Comparison of ENCODE assay signal across 11 cellular contexts in genomic region chr17:16443390-16444257, GRCh38. TPM values are rescaled to one million over a fixed set of nuclear protein-coding genes. Genes with fewer than 3 reads are reported as not detected.
DNase-seq lines count a peak whose midpoint lies in the region; ATAC-seq and TF ChIP-seq lines count a peak whose summit lies in the region.
"Had no signal": no experiment of that assay in that cellular context is flagged by ENCODE, and none has a peak within 500 bp of the region (broad histone marks: within the 10 kb centered on the region; RNA-seq: fewer than 3 reads in every experiment).

No MANE protein-coding gene starts in this region.

- ATAC-seq in WTC11 (peak; percentile 13), GM19023 (IDR thresholded peaks at IDR 0.05; ENCODE audit: unreplicated experiment) (no peak)

- peak; percentile 28 to 57 for DNase-seq in HAP-1 (ENCODE audit: low spot score in 2 of 2)
- DNase-seq in WTC11 (ENCODE audit: low spot score): no peak
- no peak for DNase-seq in neural crest cell (ENCODE audit: low read depth, low spot score)
- no peak for DNase-seq in SW480 (ENCODE audit: low spot score)
- DNase-seq in GM13976 (ENCODE audit: low spot score): no peak
- DNase-seq in Kasumi-1 (lab: John Stamatoyannopoulos, UW): no peak
- DNase-seq: activated naive CD4-positive, alpha-beta T cell; SHP77 had no signal

- peaks cover 16% of the 10 kb centered on the region; the same call in 1 of the 2 replicates for H4K20me1 ChIP-seq in DOHH2 (ENCODE audit: control insufficient read depth, insufficient read depth, low read depth, low read length)

- H3K4me1 Mint-ChIP-seq in WTC11 (peaks cover 53% of the 10 kb centered on the region), neural crest cell (peaks cover 66% of the 10 kb centered on the region)

- H3K36me3 ChIP-seq in DOHH2 (ENCODE audit: control insufficient read depth, low read length) (peaks cover 96% of the 10 kb centered on the region), HAP-1 (replicated peaks) (peaks cover 98% of the 10 kb centered on the region)

- H3K27ac ChIP-seq in DOHH2 (ENCODE audit: low read depth, low read length): peak overlapping the region; percentile 86; the same call in 1 of the 2 replicates

- no peak overlapping the region for H3K4me3 Mint-ChIP-seq in WTC11
- peak overlapping the region; percentile 99 for H3K4me3 Mint-ChIP-seq in neural crest cell

- no peak overlapping the region for H3K4me3 ChIP-seq in DOHH2 (ENCODE audit: low read length)
- no peak overlapping the region for H3K4me3 ChIP-seq in HAP-1
- H3K4me3 ChIP-seq: lung had no signal

- in situ Hi-C loops in HAP-1 (cut with MboI; ENCODE audit: low sequenced_read_pairs) (no loop called here), GM13976 (cut with MboI; ENCODE audit: low sequenced_read_pairs, unreplicated experiment) (no loop called here)

- H3K9me2 ChIP-seq in DOHH2 (replicated peaks; ENCODE audit: control insufficient read depth, low read length): no peaks in the 10 kb centered on the region

- H3K27me3 ChIP-seq in DOHH2 (ENCODE audit: control insufficient read depth, low read length) (no peaks in the 10 kb centered on the region), HAP-1 (ENCODE audit: low read depth) (no peaks in the 10 kb centered on the region)

- peaks cover 64% of the 10 kb centered on the region for H3K79me2 ChIP-seq in DOHH2 (ENCODE audit: control insufficient read depth, low read length)

- H3K27ac Mint-ChIP-seq in WTC11 (peak overlapping the region; percentile 95), neural crest cell (ENCODE audit: unreplicated experiment) (peak overlapping the region; percentile 50)

- H3K9me3 Mint-ChIP-seq in WTC11 (no peaks in the 10 kb centered on the region), neural crest cell (no peaks in the 10 kb centered on the region)

- no peaks in the 10 kb centered on the region for H3K27me3 Mint-ChIP-seq in WTC11 (ENCODE audit: low read depth)
- peaks cover 10% of the 10 kb centered on the region for H3K27me3 Mint-ChIP-seq in neural crest cell (ENCODE audit: low read depth)

- H3K36me3 Mint-ChIP-seq in WTC11 (peaks cover 62% of the 10 kb centered on the region), neural crest cell (ENCODE audit: low read depth) (peaks cover 41% of the 10 kb centered on the region)

- POLR2A ChIA-PET in WTC11 (lab: Charles Lee): interaction anchor here (0.6 to 2.0 kb wide), 7 partner anchors 11 to 1733 kb away, joined by 3 to 9 read pairs (median 4); no protein-coding TSS in a partner anchor

- peak overlapping the region; percentile 94 for H3K4me2 ChIP-seq in DOHH2 (ENCODE audit: low read length)

- no peaks in the 10 kb centered on the region for H3K9me3 ChIP-seq in DOHH2 (ENCODE audit: control insufficient read depth, insufficient read depth, low read length)
- H3K9me3 ChIP-seq in HAP-1: no peaks in the 10 kb centered on the region

- peaks cover 85% of the 10 kb centered on the region for H3F3A ChIP-seq in DOHH2 (ENCODE audit: control insufficient read depth, insufficient read depth)

- CTCF ChIA-PET in WTC11 (lab: Charles Lee): interaction anchor here (0.7 to 3.8 kb wide), 9 partner anchors 10 to 80 kb away, joined by 3 to 20 read pairs (median 4); partner anchors contain the start of gene TRPV2

- H3K4me1 ChIP-seq in DOHH2 (ENCODE audit: control insufficient read depth, low read length) (peaks cover 41% of the 10 kb centered on the region), HAP-1 (peaks cover 20% of the 10 kb centered on the region)

- no peak for TF ChIP-seq CTCF in DOHH2 (IDR thresholded peaks at IDR 0.05; ENCODE audit: low read depth, low read length, poor library complexity, severe bottlenecking)
- no peak for TF ChIP-seq CTCF in WTC11 (IDR thresholded peaks at IDR 0.05)
- no peak for TF ChIP-seq CTCF in neural crest cell (conservative IDR thresholded peaks at IDR 0.05)
- no peak for TF ChIP-seq CTCF in GM13976 (IDR thresholded peaks at IDR 0.05; ENCODE audit: borderline replicate concordance, control extremely low read depth, extremely low read depth, insufficient read depth, missing control alignments)

TF ChIP-seq in WTC11, 78 proteins besides CTCF, POLR2A, EP300 and RAD21 (continues in another document):
- TF ChIP-seq MLX (CRISPR knock-in tag; IDR thresholded peaks at IDR 0.05) (peak; percentile 96), JAZF1 (CRISPR knock-in tag; IDR thresholded peaks at IDR 0.05) (no peak), FOXK1 (CRISPR knock-in tag; IDR thresholded peaks at IDR 0.05) (no peak), RELA (CRISPR knock-in tag; IDR thresholded peaks at IDR 0.05; ENCODE audit: borderline replicate concordance) (0 out of 2 replicates have a peak, but pooled peaks have one; percentile 14), ZNF138 (CRISPR knock-in tag; conservative IDR thresholded peaks at IDR 0.05) (peak; percentile 65), ATF1 (CRISPR knock-in tag; IDR thresholded peaks at IDR 0.05) (peak; percentile 93), ATF3 (CRISPR knock-in tag; conservative IDR thresholded peaks at IDR 0.05) (peak; percentile 69; the same call in 1 of the 2 replicates), ZMAT4 (CRISPR knock-in tag; IDR thresholded peaks at IDR 0.05) (no peak), GABPB1 (CRISPR knock-in tag; IDR thresholded peaks at IDR 0.05) (no peak), ZNF671 (CRISPR knock-in tag; IDR thresholded peaks at IDR 0.05) (peak; percentile 69; the same call in 1 of the 2 replicates), ETV6 (CRISPR knock-in tag; IDR thresholded peaks at IDR 0.05) (no peak; the same call in 1 of the 2 replicates), CDX4 (CRISPR knock-in tag; IDR thresholded peaks at IDR 0.05; ENCODE audit: borderline replicate concordance) (no peak), E2F1 (CRISPR knock-in tag; IDR thresholded peaks at IDR 0.05) (no peak), ATF6 (CRISPR knock-in tag; IDR thresholded peaks at IDR 0.05) (no peak), USF1 (CRISPR knock-in tag; IDR thresholded peaks at IDR 0.05) (peak; percentile 27; the same call in 1 of the 2 replicates), EMX1 (CRISPR knock-in tag; IDR thresholded peaks at IDR 0.05) (peak; percentile 93)

RNA-seq across cellular contexts. Expression of gene TRPV2, which starts 28.3 kb away (rescaled TPM):
- total RNA-seq in WTC11 (2021) (3.5 to 4.9 TPM (median 4.3 TPM) in 3 replicates), neural crest cell (0.98 and 1.3 TPM in 2 replicates)

RNA-seq across cellular contexts. Expression of gene LRRC75A, which starts 48.4 kb away (rescaled TPM):
- 13.7 to 22.9 TPM (median 14.7 TPM) in 3 replicates for total RNA-seq in WTC11 (2021)
- 5.6 and 7.2 TPM in 2 replicates for total RNA-seq in neural crest cell

Comparison
In these comparisons a context has a peak if more than half of its experiments do, and no peak if none do; other contexts are left out.
1. DNase-seq: peak in HAP-1 (2 of 2); none in WTC11 (single experiment), neural crest cell (single experiment), SW480 (single experiment), GM13976 (single experiment) and Kasumi-1 (0 of 2).